Comparison of ENCODE assay signal across 18 cellular contexts in the genomic region with DNA sequence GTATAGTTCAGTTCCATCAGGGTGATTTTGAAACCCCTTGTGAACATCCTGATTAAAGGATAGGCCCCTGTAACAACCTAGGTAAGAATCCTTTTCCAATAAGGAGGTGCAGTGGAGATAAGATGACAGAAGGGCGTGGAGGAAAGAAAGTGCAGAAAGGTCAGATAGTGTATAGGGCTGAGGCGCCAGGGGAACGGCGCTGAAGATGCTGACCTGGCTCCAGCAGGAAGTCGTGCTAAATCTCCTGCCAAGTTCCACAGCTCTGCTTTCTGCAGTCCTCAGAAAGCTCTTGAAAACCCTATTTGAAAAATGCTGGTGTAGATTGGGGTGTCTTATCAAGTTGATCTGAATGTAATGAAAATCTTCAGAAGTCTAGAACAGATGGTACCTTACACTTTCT.
"Had no signal": no experiment of that assay in that cellular context is flagged by ENCODE, and none has a peak within 500 bp of the region (broad histone marks: within the 10 kb centered on the region; RNA-seq: fewer than 3 reads in every experiment).

No MANE protein-coding gene starts in this region.

- H3K9me3 ChIP-seq: ascending aorta, left lung, suprapubic skin, transverse colon, uterus had no signal

- H3K4me1 Mint-ChIP-seq: memory B cell; stimulated activated naive CD8-positive, alpha-beta T cell treated with anti-CD3 and anti-CD28 coated beads, Interleukin-15, amount 100 ng/mL, for 72 hours had no signal

- DNase-seq: activated CD4-positive, alpha-beta T cell treated with anti-CD3 and anti-CD28 coated beads for 1 hour; activated CD4-positive, alpha-beta T cell treated with anti-CD3 and anti-CD28 coated beads, Interleukin-2, amount 50 U/mL, for 48 hours; activated gamma-delta T cell; effector memory CD8-positive, alpha-beta T cell; foreskin melanocyte; head of caudate nucleus; kidney; left lung; occipital lobe; retina; stimulated activated naive CD8-positive, alpha-beta T cell treated with anti-CD3 and anti-CD28 coated beads, Interleukin-15, amount 100 ng/mL, for 72 hours; transverse colon; uterus; WERI-Rb-1 had no signal

- H3K27ac ChIP-seq: left lung, suprapubic skin, transverse colon, WERI-Rb-1 had no signal

- H3K4me3 ChIP-seq: ascending aorta, left lung, suprapubic skin, transverse colon, uterus had no signal

- H3K27me3 Mint-ChIP-seq: stimulated activated naive CD8-positive, alpha-beta T cell treated with anti-CD3 and anti-CD28 coated beads, Interleukin-15, amount 100 ng/mL, for 72 hours had no signal

- FAIRE-seq: kidney had no signal

- H3K27me3 ChIP-seq: ascending aorta, left lung, suprapubic skin, transverse colon, uterus had no signal

- H3K27ac Mint-ChIP-seq: activated naive CD4-positive, alpha-beta T cell treated with anti-CD3 and anti-CD28 coated beads, Interleukin-2, amount 50 U/mL, for 24 hours; effector memory CD8-positive, alpha-beta T cell; memory B cell; stimulated activated naive CD8-positive, alpha-beta T cell treated with anti-CD3 and anti-CD28 coated beads, Interleukin-15, amount 100 ng/mL, for 72 hours had no signal

- H3K4me1 ChIP-seq: left lung, transverse colon, uterus had no signal

- ATAC-seq: effector memory CD8-positive, alpha-beta T cell; left lung; stimulated activated naive CD8-positive, alpha-beta T cell treated with anti-CD3 and anti-CD28 coated beads, Interleukin-15, amount 100 ng/mL, for 72 hours had no signal

- H3K4me3 Mint-ChIP-seq: activated naive CD4-positive, alpha-beta T cell treated with anti-CD3 and anti-CD28 coated beads, Interleukin-2, amount 50 U/mL, for 24 hours; effector memory CD8-positive, alpha-beta T cell; memory B cell; stimulated activated naive CD8-positive, alpha-beta T cell treated with anti-CD3 and anti-CD28 coated beads, Interleukin-15, amount 100 ng/mL, for 72 hours had no signal

- H3K36me3 ChIP-seq: ascending aorta, left lung, suprapubic skin, transverse colon, uterus, WERI-Rb-1 had no signal
